In genomic region chr1:160366731-160367515, GRCh38 we compare ENCODE assay signal across 18 cellular contexts. TPM values are rescaled to one million over a fixed set of nuclear protein-coding genes. Genes with fewer than 3 reads are reported as not detected.
DNase-seq lines count a peak whose midpoint lies in the region; ATAC-seq and TF ChIP-seq lines count a peak whose summit lies in the region.
"Had no signal": no experiment of that assay in that cellular context is flagged by ENCODE, and none has a peak within 500 bp of the region (broad histone marks: within the 10 kb centered on the region; RNA-seq: fewer than 3 reads in every experiment).

TSS of gene NHLH1 (plus strand) at chr1:160367071. CDS start at chr1:160370732, 3,661 bp downstream.

- intact Hi-C loops in sciatic nerve (cut with DNase I), result no loop called here
- intact Hi-C loops in esophagus muscularis mucosa (cut with DNase I), result no loop called here

- peaks cover 0 to 36% (median 8%) of the 10 kb centered on the region in 4 donors for H3K27me3 ChIP-seq in esophagus muscularis mucosa
- H3K27me3 ChIP-seq: MG63 had no signal

- TF ChIP-seq EP300 in Ishikawa (IDR thresholded peaks at IDR 0.05; ENCODE audit: borderline replicate concordance) (no peak), esophagus muscularis mucosa (IDR thresholded peaks at IDR 0.05) (no peak)

- TF ChIP-seq CTCF in esophagus muscularis mucosa (IDR thresholded peaks at IDR 0.05), result no peak

- no peaks in the 10 kb centered on the region for H3K9me3 Mint-ChIP-seq in memory B cell
- H3K9me3 Mint-ChIP-seq: central memory CD8-positive, alpha-beta T cell; natural killer cell had no signal

- no peak for TF ChIP-seq RAD21 in Ishikawa (IDR thresholded peaks at IDR 0.05; ENCODE audit: low read depth)

- no peak within 1 kb of the TSS for H3K4me3 ChIP-seq in esophagus muscularis mucosa
- H3K4me3 ChIP-seq: MG63 had no signal

- 61% methylated on average over 11 of the region's 15 CpGs for WGBS in esophagus muscularis mucosa

- no peak within 1 kb of the TSS for H3K27ac ChIP-seq in esophagus muscularis mucosa (replicated peaks in 1 of 4)

- no peaks in the 10 kb centered on the region for H3K4me1 ChIP-seq in esophagus muscularis mucosa

- H3K27me3 Mint-ChIP-seq in T-helper 17 cell (no peaks in the 10 kb centered on the region), memory B cell (peaks cover 3% of the 10 kb centered on the region)
- H3K27me3 Mint-ChIP-seq: central memory CD8-positive, alpha-beta T cell had no signal

- H3K36me3 Mint-ChIP-seq in T-helper 17 cell (ENCODE audit: low read depth) (no peaks in the 10 kb centered on the region), memory B cell (no peaks in the 10 kb centered on the region)
- H3K36me3 Mint-ChIP-seq: natural killer cell had no signal

- H3K4me1 Mint-ChIP-seq in T-helper 17 cell (peaks cover 23% of the 10 kb centered on the region), memory B cell (peaks cover 6% of the 10 kb centered on the region)
- H3K4me1 Mint-ChIP-seq: central memory CD8-positive, alpha-beta T cell had no signal

- DNase-seq in D341Med (ENCODE audit: low spot score) (peak; percentile 96), T-helper 17 cell (no peak), memory B cell (ENCODE audit: low spot score in 2 of 2) (no peak), DMS114 treated with DMSO at 0.1 percent for 48 hours (lab: John Stamatoyannopoulos, UW; ENCODE audit: unreplicated experiment) (no peak), sciatic nerve (ENCODE audit: low spot score) (no peak), kidney tubule cell (ENCODE audit: low spot score) (no peak), esophagus muscularis mucosa (ENCODE audit: extremely low spot score) (no peak)
- DNase-seq: activated CD4-positive, alpha-beta T cell treated with anti-CD3 and anti-CD28 coated beads for 48 hours; activated T-cell treated with anti-CD3 and anti-CD28 coated beads, Interleukin-2, amount 50 U/mL, for 48 hours; AML-193; foreskin fibroblast; MG63; natural killer cell; NCI-H2081; SHP77; T-helper 9 cell had no signal

- H3K27ac Mint-ChIP-seq in T-helper 17 cell (peak within 1 kb of the TSS; percentile 29), memory B cell (peak within 1 kb of the TSS; percentile 9)
- H3K27ac Mint-ChIP-seq: natural killer cell had no signal

- H3K9me3 ChIP-seq in T-helper 17 cell (ENCODE audit: control insufficient read depth, low read length, poor library complexity, severe bottlenecking), result no peaks in the 10 kb centered on the region
- H3K9me3 ChIP-seq in esophagus muscularis mucosa, result no peaks in the 10 kb centered on the region
- H3K9me3 ChIP-seq: MG63 had no signal

- ATAC-seq in T-helper 17 cell (no peak), memory B cell (ENCODE audit: low read depth) (no peak), sciatic nerve (no peak)

- H3K36me3 ChIP-seq in esophagus muscularis mucosa, result no peaks in the 10 kb centered on the region
- H3K36me3 ChIP-seq: MG63 had no signal

- H3K4me3 Mint-ChIP-seq in T-helper 17 cell, result no peak within 1 kb of the TSS
- H3K4me3 Mint-ChIP-seq in memory B cell, result no peak within 1 kb of the TSS
- H3K4me3 Mint-ChIP-seq: central memory CD8-positive, alpha-beta T cell; natural killer cell had no signal

- TF ChIP-seq POLR2A in esophagus muscularis mucosa (IDR thresholded peaks at IDR 0.05; ENCODE audit: low read depth), result no peak

TF ChIP-seq in Ishikawa, 13 proteins besides CTCF, POLR2A, EP300 and RAD21:
- 0 out of 2 replicates have a peak, but pooled peaks have one; percentile 44 for TF ChIP-seq ZBTB7A (IDR thresholded peaks at IDR 0.05; ENCODE audit: low read depth)
- TF ChIP-seq CREB1 (IDR thresholded peaks at IDR 0.05; ENCODE audit: low read depth), result no peak

RNA-seq across cellular contexts. Expression of gene NHLH1, which starts in this region (rescaled TPM):
- under 1 TPM; 0.17 to 0.21 TPM for total RNA-seq in T-helper 17 cell
- not detected for total RNA-seq in sciatic nerve
- not detected for total RNA-seq in esophagus muscularis mucosa
